16 cellular contexts compared by ENCODE assay signal in the genomic region with DNA sequence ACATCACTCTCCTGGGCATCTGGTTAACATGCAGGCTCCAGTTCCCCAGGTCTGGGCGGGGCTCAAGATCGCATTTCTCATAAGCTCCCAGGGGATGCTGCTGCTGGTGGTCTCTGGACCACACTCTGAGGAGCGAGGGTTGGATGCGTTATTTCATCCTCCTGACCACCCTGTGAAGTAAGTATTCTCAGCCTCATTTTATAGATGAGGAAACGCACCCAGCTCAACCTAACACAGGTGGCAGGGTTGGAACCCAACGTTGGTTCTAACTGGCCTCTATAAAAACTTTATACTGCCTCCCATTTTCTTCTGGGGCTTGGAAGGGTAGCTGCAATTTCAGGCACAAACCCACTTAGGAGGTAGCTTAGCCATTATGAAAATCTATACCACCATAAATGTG.
DNase-seq lines count a peak whose midpoint lies in the region; ATAC-seq and TF ChIP-seq lines count a peak whose summit lies in the region.
"Had no signal": no experiment of that assay in that cellular context is flagged by ENCODE, and none has a peak within 500 bp of the region (broad histone marks: within the 10 kb centered on the region; RNA-seq: fewer than 3 reads in every experiment).

No MANE protein-coding gene starts in this region.

- no peak overlapping the region for H3K9ac ChIP-seq in Loucy (ENCODE audit: low read depth, low read length, poor library complexity, severe bottlenecking)
- H3K9ac ChIP-seq in GM23248: no peak overlapping the region

- H3K27me3 ChIP-seq in Loucy (ENCODE audit: insufficient read depth, low read length, poor library complexity, severe bottlenecking): no peaks in the 10 kb centered on the region
- H3K27me3 ChIP-seq in hepatocyte: no peaks in the 10 kb centered on the region
- H3K27me3 ChIP-seq in WERI-Rb-1 (ENCODE audit: insufficient read depth, low read depth, severe bottlenecking): no peaks in the 10 kb centered on the region
- peaks cover 18% of the 10 kb centered on the region for H3K27me3 ChIP-seq in GM23248 (replicated peaks; ENCODE audit: insufficient read depth)

- no peaks in the 10 kb centered on the region for H3K9me2 ChIP-seq in Loucy (replicated peaks; ENCODE audit: low read depth, low read length)
- no peaks in the 10 kb centered on the region for H3K9me2 ChIP-seq in hepatocyte (replicated peaks; ENCODE audit: insufficient read depth)
- no peaks in the 10 kb centered on the region for H3K9me2 ChIP-seq in GM23248 (ENCODE audit: insufficient read depth)

- H3K27ac ChIP-seq in hepatocyte (peak overlapping the region; percentile 82), WERI-Rb-1 (no peak overlapping the region), GM23248 (no peak overlapping the region)
- H3K27ac ChIP-seq: 22Rv1 had no signal

- peaks cover 59% of the 10 kb centered on the region for H3K4me1 ChIP-seq in Loucy (ENCODE audit: insufficient read depth, low read length, poor library complexity, severe bottlenecking)
- H3K4me1 ChIP-seq in hepatocyte (ENCODE audit: insufficient read depth): peaks cover 21% of the 10 kb centered on the region
- H3K4me1 ChIP-seq in GM23248 (ENCODE audit: insufficient read depth): no peaks in the 10 kb centered on the region

- H3K9me3 ChIP-seq in Loucy (ENCODE audit: insufficient read depth, low read depth, low read length) (no peaks in the 10 kb centered on the region), hepatocyte (ENCODE audit: low read depth) (no peaks in the 10 kb centered on the region), WERI-Rb-1 (ENCODE audit: severe bottlenecking) (no peaks in the 10 kb centered on the region), GM23248 (ENCODE audit: low read depth) (no peaks in the 10 kb centered on the region)

- H4K20me1 ChIP-seq in Loucy (ENCODE audit: insufficient read depth, low read length, poor library complexity, severe bottlenecking) (no peaks in the 10 kb centered on the region), hepatocyte (ENCODE audit: insufficient read depth, poor library complexity, severe bottlenecking) (no peaks in the 10 kb centered on the region), GM23248 (ENCODE audit: insufficient read depth) (no peaks in the 10 kb centered on the region)

- H3K4me2 ChIP-seq in Loucy (ENCODE audit: low read depth, low read length, poor library complexity, severe bottlenecking) (peak overlapping the region; percentile 0), hepatocyte (peak overlapping the region; percentile 12), GM23248 (ENCODE audit: unreplicated experiment) (no peak overlapping the region)
- H3K4me2 ChIP-seq: GM23338 had no signal

- DNase-seq in NCI-H82 (lab: John Stamatoyannopoulos, UW) (peak; percentile 49), NCI-H82 treated with DMSO at 0.1 percent for 48 hours (lab: John Stamatoyannopoulos, UW; ENCODE audit: unreplicated experiment) (no peak), hepatocyte (ENCODE audit: low spot score) (no peak), WERI-Rb-1 (no peak), GM23248 (no peak), putamen (ENCODE audit: low spot score) (no peak)
- DNase-seq: CD4-positive, alpha-beta T cell; DMS79 treated with DMSO at 0.1 percent for 48 hours; GF-D8; H9; IMR-90; KBM-7 had no signal

- TF ChIP-seq CTCF in Loucy (conservative IDR thresholded peaks at IDR 0.05; ENCODE audit: low read length) (no peak), hepatocyte (IDR thresholded peaks at IDR 0.05; ENCODE audit: poor library complexity) (no peak), WERI-Rb-1 (IDR thresholded peaks at IDR 0.05; ENCODE audit: low read depth, low read length) (no peak)

- no peak overlapping the region for H2AFZ ChIP-seq in Loucy (ENCODE audit: low read length)
- no peak overlapping the region for H2AFZ ChIP-seq in hepatocyte
- no peak overlapping the region for H2AFZ ChIP-seq in GM23248
- H2AFZ ChIP-seq: GM23338 had no signal

- in situ Hi-C loops in GM23248 (cut with MboI): no loop called here

- 43% methylated on average over 6 of the region's 6 CpGs for WGBS in hepatocyte (ENCODE audit: low lambda C conversion rate, missing lambda C conversion rate)
- 70 to 72% methylated on average over 6 of the region's 6 CpGs for WGBS in GM23248 (ENCODE audit: low coverage in 1 of 2, low lambda C conversion rate in 2 of 2, missing lambda C conversion rate in 2 of 2), 2 experiments

- H3K79me2 ChIP-seq in Loucy (ENCODE audit: insufficient read depth, low read length) (peaks cover 13% of the 10 kb centered on the region), hepatocyte (no peaks in the 10 kb centered on the region), GM23248 (ENCODE audit: insufficient read depth) (no peaks in the 10 kb centered on the region)

- H3F3A ChIP-seq in Loucy (ENCODE audit: low read depth) (peaks cover 7% of the 10 kb centered on the region; the same call in 1 of the 2 replicates), GM23248 (ENCODE audit: insufficient read depth) (no peaks in the 10 kb centered on the region)

- ATAC-seq in GM18861 (IDR thresholded peaks at IDR 0.05; ENCODE audit: unreplicated experiment): no peak
- ATAC-seq: GM23338 had no signal

- H3K36me3 ChIP-seq in Loucy (ENCODE audit: insufficient read depth, low read length) (no peaks in the 10 kb centered on the region), hepatocyte (replicated peaks; ENCODE audit: insufficient read depth, low read depth) (no peaks in the 10 kb centered on the region), WERI-Rb-1 (no peaks in the 10 kb centered on the region), GM23248 (ENCODE audit: low read depth) (no peaks in the 10 kb centered on the region)

- H3K4me3 ChIP-seq in Loucy (ENCODE audit: low read length, poor library complexity, severe bottlenecking) (no peak overlapping the region), hepatocyte (no peak overlapping the region), WERI-Rb-1 (ENCODE audit: low read depth, low read length) (no peak overlapping the region), GM23248 (no peak overlapping the region)
- H3K4me3 ChIP-seq: GM23338 had no signal
